In the genomic region with DNA sequence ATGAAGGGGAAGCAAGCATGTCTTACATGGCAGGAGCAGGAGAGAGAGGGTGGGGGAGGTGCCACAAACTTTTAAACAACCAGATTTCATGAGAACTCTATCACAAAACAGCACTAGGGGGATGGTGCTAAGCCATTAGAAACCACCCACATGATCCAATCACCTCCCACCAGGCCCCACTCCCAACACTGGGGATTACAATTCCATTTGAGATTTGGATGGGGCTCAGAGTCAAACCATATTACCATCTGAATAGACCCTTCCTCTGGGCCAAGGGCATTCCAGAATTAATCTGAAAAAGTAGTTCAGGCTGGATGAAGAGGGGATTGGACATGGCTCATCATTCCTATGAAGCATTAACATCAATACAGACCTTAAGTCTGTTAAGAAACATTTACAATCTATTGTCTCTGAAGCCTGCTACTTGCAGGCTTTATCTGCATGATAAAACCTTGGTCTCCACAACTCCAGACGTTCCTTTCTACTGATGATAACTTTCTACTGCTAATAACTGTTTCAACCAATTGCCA, we compare ENCODE assay signal across 20 cellular contexts.
"Had no signal": no experiment of that assay in that cellular context is flagged by ENCODE, and none has a peak within 500 bp of the region (broad histone marks: within the 10 kb centered on the region; RNA-seq: fewer than 3 reads in every experiment).

No MANE protein-coding gene starts in this region.

- H3K36me3 ChIP-seq: colonic mucosa, right lobe of liver, thoracic aorta, uterus had no signal

- H3K4me1 ChIP-seq: body of pancreas, colonic mucosa, uterus had no signal

- DNase-seq: activated CD4-positive, alpha-beta T cell treated with anti-CD3 and anti-CD28 coated beads for 36 hours; activated CD4-positive, alpha-beta T cell treated with anti-CD3 and anti-CD28 coated beads, Interleukin-2, amount 50 U/mL, for 4 hours; activated CD4-positive, CD25-positive, alpha-beta regulatory T cell; activated naive CD4-positive, alpha-beta T cell; activated T-cell treated with anti-CD3 and anti-CD28 coated beads for 4 hours; activated T-cell treated with anti-CD3 and anti-CD28 coated beads, Interleukin-2, amount 50 U/mL, for 72 hours; aorta; body of pancreas; colonic mucosa; effector CD8-positive, alpha-beta T cell; naive thymus-derived CD8-positive, alpha-beta T cell; right lobe of liver; stimulated activated CD4-positive, alpha-beta T cell treated with anti-CD3 and anti-CD28 coated beads, Interleukin-12 subunit alpha, Interleukin-12 subunit beta, amount 100 ng/mL, for 4 hours; stimulated activated CD4-positive, alpha-beta T cell treated with anti-CD3 and anti-CD28 coated beads, Interleukin-4, amount 100 ng/mL, for 1 hour; stimulated activated naive CD8-positive, alpha-beta T cell treated with anti-CD3 and anti-CD28 coated beads, Interleukin-15, Interleukin-2, amounts not matched to agents 100 U/mL and 50 U/mL, for 24 hours; T-cell; uterus had no signal

- H3K9me3 ChIP-seq: body of pancreas, colonic mucosa, right lobe of liver, thoracic aorta, uterus had no signal

- H3K4me3 ChIP-seq: body of pancreas, colonic mucosa, right lobe of liver, skin epidermis, thoracic aorta, uterus had no signal

- H3K27ac ChIP-seq: body of pancreas, colonic mucosa, epithelial cell of prostate, right lobe of liver, skin epidermis, thoracic aorta, uterus had no signal

- ATAC-seq: activated CD4-positive, alpha-beta T cell treated with anti-CD3 and anti-CD28 coated beads for 36 hours; activated T-cell treated with anti-CD3 and anti-CD28 coated beads, Interleukin-2, amount 50 U/mL, for 72 hours; body of pancreas; naive thymus-derived CD8-positive, alpha-beta T cell; right lobe of liver; stimulated activated naive CD8-positive, alpha-beta T cell treated with anti-CD3 and anti-CD28 coated beads, Interleukin-15, Interleukin-2, amounts not matched to agents 100 U/mL and 50 U/mL, for 24 hours; T-cell had no signal

- H3K27me3 ChIP-seq: body of pancreas, colonic mucosa, right lobe of liver, uterus had no signal
